In genomic region chr17:63223212-63223911, GRCh38 we compare ENCODE assay signal across 22 cellular contexts.
"Had no signal": no experiment of that assay in that cellular context is flagged by ENCODE, and none has a peak within 500 bp of the region (broad histone marks: within the 10 kb centered on the region; RNA-seq: fewer than 3 reads in every experiment).

No MANE protein-coding gene starts in this region.

- H2AFZ ChIP-seq: hepatocyte, neural progenitor cell had no signal

- H3K4me3 Mint-ChIP-seq: mesothelial cell of epicardium; naive B cell; natural killer cell; nephron progenitor cell; neural progenitor cell; stimulated activated naive B cell treated with anti-CD40 and anti-IgM and Interleukin-4, amounts not matched to agents 10 μg/mL and 1 μg/mL and 100 μg/mL, for 72 hours had no signal

- H3K27me3 Mint-ChIP-seq: naive B cell; progenitor cell of endocrine pancreas; stimulated activated naive B cell treated with anti-CD40 and anti-IgM and Interleukin-4, amounts not matched to agents 10 μg/mL and 1 μg/mL and 100 μg/mL, for 72 hours had no signal

- H3K9me3 Mint-ChIP-seq: natural killer cell had no signal

- H3K36me3 ChIP-seq: left ventricle myocardium inferior, neural progenitor cell, neutrophil, ovary, right atrium auricular region, right lobe of liver, stomach, thyroid gland, transverse colon, upper lobe of right lung, uterus had no signal

- H3K9me3 ChIP-seq: neutrophil, ovary, right lobe of liver, stomach, testis, thyroid gland, transverse colon, upper lobe of right lung, uterus had no signal

- H3K27ac Mint-ChIP-seq: mesothelial cell of epicardium; natural killer cell; nephron progenitor cell; neural progenitor cell; progenitor cell of endocrine pancreas; stimulated activated naive B cell treated with anti-CD40 and anti-IgM and Interleukin-4, amounts not matched to agents 10 μg/mL and 1 μg/mL and 100 μg/mL, for 72 hours had no signal

- H3K4me1 ChIP-seq: left ventricle myocardium inferior, neural progenitor cell, right atrium auricular region, right lobe of liver, stomach, testis, thyroid gland, transverse colon, upper lobe of right lung, uterus had no signal

- ATAC-seq: natural killer cell, right lobe of liver, upper lobe of right lung had no signal

- H3K27ac ChIP-seq: hepatocyte, left ventricle myocardium inferior, neural progenitor cell, neutrophil, ovary, right atrium auricular region, right lobe of liver, stomach, testis, thyroid gland, transverse colon, upper lobe of right lung, uterus had no signal

- H3K9ac ChIP-seq: neural progenitor cell had no signal

- H3K27me3 ChIP-seq: hepatocyte, neural progenitor cell, neutrophil, ovary, right atrium auricular region, right lobe of liver, stomach, testis, thyroid gland, transverse colon, upper lobe of right lung, uterus had no signal

- H3K4me2 ChIP-seq: hepatocyte, neural progenitor cell had no signal

- DNase-seq: islet precursor cell; left ventricle myocardium inferior; naive B cell; natural killer cell; nephron progenitor cell; occipital lobe; ovary; right lobe of liver; stimulated activated naive B cell treated with anti-CD40 and anti-IgM and Interleukin-4, amounts not matched to agents 10 μg/mL and 1 μg/mL and 100 μg/mL, for 72 hours; stomach; testis; thyroid gland; transverse colon; upper lobe of right lung; uterus had no signal

- H3K4me3 ChIP-seq: hepatocyte, left ventricle myocardium inferior, lung, neural progenitor cell, ovary, right atrium auricular region, right lobe of liver, stomach, testis, thyroid gland, transverse colon, upper lobe of right lung, uterus had no signal

- H3K79me2 ChIP-seq: hepatocyte had no signal

- H3K36me3 Mint-ChIP-seq: naive B cell, natural killer cell had no signal

- H3K4me1 Mint-ChIP-seq: mesothelial cell of epicardium, natural killer cell, nephron progenitor cell, neural progenitor cell had no signal
